ENCODE assay signal across 1 cellular context in the genomic region with DNA sequence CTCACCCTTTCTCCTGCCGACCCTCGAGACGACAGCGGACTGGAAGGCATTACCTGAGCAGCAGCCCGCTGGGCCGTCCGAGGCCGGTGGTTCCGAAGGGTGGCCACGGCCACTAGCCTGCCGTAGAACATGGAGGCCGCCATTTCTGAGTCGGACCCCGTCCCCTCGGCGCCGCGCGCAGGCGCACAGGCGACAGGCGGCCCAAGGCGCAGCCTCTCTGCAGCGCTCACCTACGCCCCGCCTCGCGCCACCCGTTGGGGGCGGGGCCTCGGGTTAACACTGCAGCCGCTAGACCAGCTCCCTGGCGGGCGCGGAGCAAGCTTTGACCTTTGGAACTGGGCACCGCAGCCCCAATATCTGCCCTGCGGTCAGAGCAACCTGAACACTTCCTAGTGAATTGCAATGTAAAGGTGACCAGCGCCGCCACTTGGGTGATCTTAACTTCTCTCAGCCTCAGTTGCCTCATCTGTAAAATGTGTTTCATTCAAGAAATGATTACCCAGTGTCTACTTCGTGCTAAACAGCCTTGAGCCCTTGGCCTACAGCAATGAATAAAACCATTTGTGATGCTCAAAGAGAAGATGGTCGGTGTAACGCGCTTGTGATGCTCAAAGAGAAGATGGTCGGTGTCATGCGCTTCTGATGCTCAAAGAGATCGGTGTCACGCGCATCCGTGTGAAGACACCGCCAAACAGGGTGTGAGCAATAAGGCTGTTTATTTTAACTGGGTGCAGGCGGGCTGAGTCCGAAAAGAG.
A peak's percentile ranks its signal among the peaks of the same experiment; 100 is the strongest.
TF ChIP-seq lines count a peak whose summit lies in the region.

A gene (minus strand): TSS at position 147 of the 755 bp plus-strand sequence. CDS start 4 bp downstream, at position 143.

TF ChIP-seq in HepG2, 621 proteins besides CTCF, POLR2A, EP300 and RAD21 (continued from another document and continues in another):
- TF ChIP-seq ZBTB8A (CRISPR knock-in tag; IDR thresholded peaks at IDR 0.05; ENCODE audit: borderline replicate concordance, low read depth) (peak; percentile 96; the same call in 1 of the 2 replicates), NCOA2 (CRISPR knock-in tag; IDR thresholded peaks at IDR 0.05) (peak; percentile 19; the same call in 1 of the 2 replicates), MAFF (IDR thresholded peaks at IDR 0.05; ENCODE audit: low read depth, low read length) (no peak), ZNF780A (CRISPR knock-in tag; IDR thresholded peaks at IDR 0.05) (0 out of 2 replicates have a peak, but pooled peaks have one; percentile 59), ZNF569 (CRISPR knock-in tag; IDR thresholded peaks at IDR 0.05; ENCODE audit: borderline replicate concordance) (peak; percentile 82; the same call in 1 of the 2 replicates), ZNF260 (CRISPR knock-in tag; IDR thresholded peaks at IDR 0.05; ENCODE audit: borderline replicate concordance, low read depth) (no peak), KMT2B (CRISPR knock-in tag; IDR thresholded peaks at IDR 0.05) (peak; percentile 80; the same call in 1 of the 2 replicates), ZNF792 (CRISPR knock-in tag; IDR thresholded peaks at IDR 0.05) (peak; percentile 37; the same call in 1 of the 2 replicates), LCORL (IDR thresholded peaks at IDR 0.05) (no peak), LCORL (CRISPR knock-in tag; IDR thresholded peaks at IDR 0.05) (peak; percentile 87; the same call in 1 of the 2 replicates), TSC22D2 (CRISPR knock-in tag; IDR thresholded peaks at IDR 0.05; ENCODE audit: borderline replicate concordance) (0 out of 2 replicates have a peak, but pooled peaks have one; percentile 25), FOSL1 (CRISPR knock-in tag; IDR thresholded peaks at IDR 0.05; ENCODE audit: borderline replicate concordance) (no peak), MEF2D (CRISPR knock-in tag; IDR thresholded peaks at IDR 0.05) (0 out of 2 replicates have a peak, but pooled peaks have one; percentile 32), ZNF761 (CRISPR knock-in tag; conservative IDR thresholded peaks at IDR 0.05) (0 out of 2 replicates have a peak, but pooled peaks have one; percentile 26), ZNF143 (CRISPR knock-in tag; IDR thresholded peaks at IDR 0.05) (no peak), FIP1L1 (IDR thresholded peaks at IDR 0.05; ENCODE audit: borderline replicate concordance, insufficient read depth, low read depth, low read length) (no peak), KMT2A (CRISPR knock-in tag; IDR thresholded peaks at IDR 0.05) (peak; percentile 95), SRY (CRISPR knock-in tag; IDR thresholded peaks at IDR 0.05) (peak; percentile 89; the same call in 1 of the 2 replicates), TBX2 (CRISPR knock-in tag; IDR thresholded peaks at IDR 0.05; ENCODE audit: borderline replicate concordance) (peak; percentile 77; the same call in 1 of the 2 replicates), ZNF563 (CRISPR knock-in tag; IDR thresholded peaks at IDR 0.05) (peak; percentile 85), YY1 (IDR thresholded peaks at IDR 0.05; ENCODE audit: insufficient read depth, insufficient replicate concordance, low read depth, low read length) (peak; percentile 96), KAT8 (CRISPR knock-in tag; IDR thresholded peaks at IDR 0.05) (peak; percentile 86), ZNF616 (CRISPR knock-in tag; IDR thresholded peaks at IDR 0.05; ENCODE audit: low read depth) (0 out of 2 replicates have a peak, but pooled peaks have one; percentile 34), MEIS1 (CRISPR knock-in tag; IDR thresholded peaks at IDR 0.05; ENCODE audit: borderline replicate concordance) (0 out of 2 replicates have a peak, but pooled peaks have one; percentile 53), SNAPC2 (CRISPR knock-in tag; IDR thresholded peaks at IDR 0.05) (0 out of 2 replicates have a peak, but pooled peaks have one; percentile 18), U2AF2 (IDR thresholded peaks at IDR 0.05; ENCODE audit: low read depth, low read length) (no peak), ZNF296 (CRISPR knock-in tag; conservative IDR thresholded peaks at IDR 0.05) (no peak), ZNF703 (CRISPR knock-in tag; IDR thresholded peaks at IDR 0.05; ENCODE audit: borderline replicate concordance) (0 out of 2 replicates have a peak, but pooled peaks have one; percentile 66), NFIB (CRISPR knock-in tag; IDR thresholded peaks at IDR 0.05; ENCODE audit: borderline replicate concordance) (no peak), ISX (CRISPR knock-in tag; conservative IDR thresholded peaks at IDR 0.05) (no peak), ZNF138 (CRISPR knock-in tag; IDR thresholded peaks at IDR 0.05; ENCODE audit: low read depth) (peak; percentile 27; the same call in 1 of the 2 replicates), ZNF607 (CRISPR knock-in tag; IDR thresholded peaks at IDR 0.05; ENCODE audit: borderline replicate concordance) (peak; percentile 90), HMG20B (CRISPR knock-in tag; conservative IDR thresholded peaks at IDR 0.05) (0 out of 2 replicates have a peak, but pooled peaks have one; percentile 1), NKX3-1 (CRISPR knock-in tag; IDR thresholded peaks at IDR 0.05) (0 out of 2 replicates have a peak, but pooled peaks have one; percentile 33), KDM6A (CRISPR knock-in tag; IDR thresholded peaks at IDR 0.05; ENCODE audit: low read depth) (peak; percentile 54; the same call in 1 of the 2 replicates)
- TF ChIP-seq, protein P1, sequence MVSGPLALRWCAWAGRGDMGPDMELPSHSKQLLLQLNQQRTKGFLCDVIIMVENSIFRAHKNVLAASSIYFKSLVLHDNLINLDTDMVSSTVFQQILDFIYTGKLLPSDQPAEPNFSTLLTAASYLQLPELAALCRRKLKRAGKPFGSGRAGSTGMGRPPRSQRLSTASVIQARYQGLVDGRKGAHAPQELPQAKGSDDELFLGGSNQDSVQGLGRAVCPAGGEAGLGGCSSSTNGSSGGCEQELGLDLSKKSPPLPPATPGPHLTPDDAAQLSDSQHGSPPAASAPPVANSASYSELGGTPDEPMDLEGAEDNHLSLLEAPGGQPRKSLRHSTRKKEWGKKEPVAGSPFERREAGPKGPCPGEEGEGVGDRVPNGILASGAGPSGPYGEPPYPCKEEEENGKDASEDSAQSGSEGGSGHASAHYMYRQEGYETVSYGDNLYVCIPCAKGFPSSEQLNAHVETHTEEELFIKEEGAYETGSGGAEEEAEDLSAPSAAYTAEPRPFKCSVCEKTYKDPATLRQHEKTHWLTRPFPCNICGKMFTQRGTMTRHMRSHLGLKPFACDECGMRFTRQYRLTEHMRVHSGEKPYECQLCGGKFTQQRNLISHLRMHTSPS (CRISPR knock-in tag; IDR thresholded peaks at IDR 0.05; ENCODE audit: low read depth), result peak; percentile 18; the same call in 1 of the 2 replicates
- TF ChIP-seq, protein P2, sequence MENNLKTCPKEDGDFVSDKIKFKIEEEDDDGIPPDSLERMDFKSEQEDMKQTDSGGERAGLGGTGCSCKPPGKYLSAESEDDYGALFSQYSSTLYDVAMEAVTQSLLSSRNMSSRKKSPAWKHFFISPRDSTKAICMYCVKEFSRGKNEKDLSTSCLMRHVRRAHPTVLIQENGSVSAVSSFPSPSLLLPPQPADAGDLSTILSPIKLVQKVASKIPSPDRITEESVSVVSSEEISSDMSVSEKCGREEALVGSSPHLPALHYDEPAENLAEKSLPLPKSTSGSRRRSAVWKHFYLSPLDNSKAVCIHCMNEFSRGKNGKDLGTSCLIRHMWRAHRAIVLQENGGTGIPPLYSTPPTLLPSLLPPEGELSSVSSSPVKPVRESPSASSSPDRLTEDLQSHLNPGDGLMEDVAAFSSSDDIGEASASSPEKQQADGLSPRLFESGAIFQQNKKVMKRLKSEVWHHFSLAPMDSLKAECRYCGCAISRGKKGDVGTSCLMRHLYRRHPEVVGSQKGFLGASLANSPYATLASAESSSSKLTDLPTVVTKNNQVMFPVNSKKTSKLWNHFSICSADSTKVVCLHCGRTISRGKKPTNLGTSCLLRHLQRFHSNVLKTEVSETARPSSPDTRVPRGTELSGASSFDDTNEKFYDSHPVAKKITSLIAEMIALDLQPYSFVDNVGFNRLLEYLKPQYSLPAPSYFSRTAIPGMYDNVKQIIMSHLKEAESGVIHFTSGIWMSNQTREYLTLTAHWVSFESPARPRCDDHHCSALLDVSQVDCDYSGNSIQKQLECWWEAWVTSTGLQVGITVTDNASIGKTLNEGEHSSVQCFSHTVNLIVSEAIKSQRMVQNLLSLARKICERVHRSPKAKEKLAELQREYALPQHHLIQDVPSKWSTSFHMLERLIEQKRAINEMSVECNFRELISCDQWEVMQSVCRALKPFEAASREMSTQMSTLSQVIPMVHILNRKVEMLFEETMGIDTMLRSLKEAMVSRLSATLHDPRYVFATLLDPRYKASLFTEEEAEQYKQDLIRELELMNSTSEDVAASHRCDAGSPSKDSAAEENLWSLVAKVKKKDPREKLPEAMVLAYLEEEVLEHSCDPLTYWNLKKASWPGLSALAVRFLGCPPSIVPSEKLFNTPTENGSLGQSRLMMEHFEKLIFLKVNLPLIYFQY (CRISPR knock-in tag; IDR thresholded peaks at IDR 0.05; ENCODE audit: borderline replicate concordance), result peak; percentile 40; the same call in 1 of the 2 replicates
- TF ChIP-seq, protein P3, sequence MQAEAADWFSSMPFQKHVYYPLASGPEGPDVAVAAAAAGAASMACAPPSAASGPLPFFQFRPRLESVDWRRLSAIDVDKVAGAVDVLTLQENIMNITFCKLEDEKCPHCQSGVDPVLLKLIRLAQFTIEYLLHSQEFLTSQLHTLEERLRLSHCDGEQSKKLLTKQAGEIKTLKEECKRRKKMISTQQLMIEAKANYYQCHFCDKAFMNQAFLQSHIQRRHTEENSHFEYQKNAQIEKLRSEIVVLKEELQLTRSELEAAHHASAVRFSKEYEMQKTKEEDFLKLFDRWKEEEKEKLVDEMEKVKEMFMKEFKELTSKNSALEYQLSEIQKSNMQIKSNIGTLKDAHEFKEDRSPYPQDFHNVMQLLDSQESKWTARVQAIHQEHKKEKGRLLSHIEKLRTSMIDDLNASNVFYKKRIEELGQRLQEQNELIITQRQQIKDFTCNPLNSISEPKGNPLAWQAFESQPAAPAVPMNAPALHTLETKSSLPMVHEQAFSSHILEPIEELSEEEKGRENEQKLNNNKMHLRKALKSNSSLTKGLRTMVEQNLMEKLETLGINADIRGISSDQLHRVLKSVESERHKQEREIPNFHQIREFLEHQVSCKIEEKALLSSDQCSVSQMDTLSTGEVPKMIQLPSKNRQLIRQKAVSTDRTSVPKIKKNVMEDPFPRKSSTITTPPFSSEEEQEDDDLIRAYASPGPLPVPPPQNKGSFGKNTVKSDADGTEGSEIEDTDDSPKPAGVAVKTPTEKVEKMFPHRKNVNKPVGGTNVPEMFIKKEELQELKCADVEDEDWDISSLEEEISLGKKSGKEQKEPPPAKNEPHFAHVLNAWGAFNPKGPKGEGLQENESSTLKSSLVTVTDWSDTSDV (CRISPR knock-in tag; IDR thresholded peaks at IDR 0.05), result no peak
- TF ChIP-seq, protein P4, sequence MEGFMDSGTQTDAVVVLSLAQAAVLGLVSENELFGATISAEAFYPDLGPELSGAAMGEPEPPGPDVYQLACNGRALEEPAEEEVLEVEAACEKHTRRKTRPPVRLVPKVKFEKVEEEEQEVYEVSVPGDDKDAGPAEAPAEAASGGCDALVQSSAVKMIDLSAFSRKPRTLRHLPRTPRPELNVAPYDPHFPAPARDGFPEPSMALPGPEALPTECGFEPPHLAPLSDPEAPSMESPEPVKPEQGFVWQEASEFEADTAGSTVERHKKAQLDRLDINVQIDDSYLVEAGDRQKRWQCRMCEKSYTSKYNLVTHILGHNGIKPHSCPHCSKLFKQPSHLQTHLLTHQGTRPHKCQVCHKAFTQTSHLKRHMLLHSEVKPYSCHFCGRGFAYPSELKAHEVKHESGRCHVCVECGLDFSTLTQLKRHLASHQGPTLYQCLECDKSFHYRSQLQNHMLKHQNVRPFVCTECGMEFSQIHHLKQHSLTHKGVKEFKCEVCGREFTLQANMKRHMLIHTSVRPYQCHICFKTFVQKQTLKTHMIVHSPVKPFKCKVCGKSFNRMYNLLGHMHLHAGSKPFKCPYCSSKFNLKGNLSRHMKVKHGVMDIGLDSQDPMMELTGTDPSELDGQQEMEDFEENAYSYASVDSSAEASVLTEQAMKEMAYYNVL (CRISPR knock-in tag; IDR thresholded peaks at IDR 0.05; ENCODE audit: borderline replicate concordance), result peak; percentile 76; the same call in 1 of the 2 replicates
- TF ChIP-seq, protein P5, sequence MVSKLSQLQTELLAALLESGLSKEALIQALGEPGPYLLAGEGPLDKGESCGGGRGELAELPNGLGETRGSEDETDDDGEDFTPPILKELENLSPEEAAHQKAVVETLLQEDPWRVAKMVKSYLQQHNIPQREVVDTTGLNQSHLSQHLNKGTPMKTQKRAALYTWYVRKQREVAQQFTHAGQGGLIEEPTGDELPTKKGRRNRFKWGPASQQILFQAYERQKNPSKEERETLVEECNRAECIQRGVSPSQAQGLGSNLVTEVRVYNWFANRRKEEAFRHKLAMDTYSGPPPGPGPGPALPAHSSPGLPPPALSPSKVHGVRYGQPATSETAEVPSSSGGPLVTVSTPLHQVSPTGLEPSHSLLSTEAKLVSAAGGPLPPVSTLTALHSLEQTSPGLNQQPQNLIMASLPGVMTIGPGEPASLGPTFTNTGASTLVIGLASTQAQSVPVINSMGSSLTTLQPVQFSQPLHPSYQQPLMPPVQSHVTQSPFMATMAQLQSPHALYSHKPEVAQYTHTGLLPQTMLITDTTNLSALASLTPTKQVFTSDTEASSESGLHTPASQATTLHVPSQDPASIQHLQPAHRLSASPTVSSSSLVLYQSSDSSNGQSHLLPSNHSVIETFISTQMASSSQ (IDR thresholded peaks at IDR 0.05; ENCODE audit: low read depth), result no peak
- TF ChIP-seq, protein P5 (CRISPR knock-in tag; IDR thresholded peaks at IDR 0.05; ENCODE audit: borderline replicate concordance), result peak; percentile 44; the same call in 1 of the 2 replicates
